ENCODE assay signal across 8 cellular contexts in the genomic region with DNA sequence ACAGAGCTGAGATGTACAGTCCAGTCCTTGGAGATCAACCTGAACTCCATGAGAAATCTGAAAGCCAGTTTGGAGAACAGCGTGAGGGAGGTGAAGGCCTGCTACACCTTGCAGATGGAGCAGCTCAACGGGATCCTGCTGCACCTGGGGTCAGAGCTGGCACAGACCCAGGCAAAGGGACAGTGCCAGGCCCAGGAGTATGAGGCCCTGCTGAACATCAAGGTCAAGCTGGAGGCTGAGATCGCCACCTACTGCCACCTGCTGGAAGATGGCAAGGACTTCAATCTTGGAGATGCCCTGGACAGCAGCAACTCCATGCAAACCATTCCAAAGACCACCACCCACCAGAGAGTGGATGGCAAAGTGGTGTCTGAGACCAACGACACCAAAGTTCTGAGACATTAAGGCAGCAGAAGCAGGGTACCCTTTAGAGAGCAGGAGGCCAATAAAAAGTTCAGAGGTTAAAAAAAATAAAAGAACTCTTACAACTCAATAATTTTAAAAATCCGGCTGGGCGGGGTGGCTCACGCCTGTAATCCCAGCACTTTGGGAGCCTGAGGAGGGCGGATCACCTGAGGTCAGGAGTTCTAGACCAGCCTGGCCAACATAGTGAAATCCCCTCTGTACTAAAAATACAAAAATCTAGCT.
A peak's percentile ranks its signal among the peaks of the same experiment; 100 is the strongest.
DNase-seq lines count a peak whose midpoint lies in the region; ATAC-seq, FAIRE-seq and TF ChIP-seq lines count a peak whose summit lies in the region.

No MANE protein-coding gene starts in this region.

- H3K36me3 Mint-ChIP-seq in T-helper 2 cell treated with Interferon-gamma antibody and Interleukin-4, amounts not matched to agents 5 μg/mL and 100 μg/mL, for 36 hours (ENCODE audit: low read depth) = no peaks in the 10 kb centered on the region
- peaks cover 6% of the 10 kb centered on the region for H3K36me3 Mint-ChIP-seq in MCF 10A (ENCODE audit: insufficient read depth, unreplicated experiment)

- peak; percentile 13; the same call in 1 of the 3 replicates for TF ChIP-seq CTCF in A549 (IDR thresholded peaks at IDR 0.05)
- TF ChIP-seq CTCF in GM13976 (IDR thresholded peaks at IDR 0.05; ENCODE audit: borderline replicate concordance, control extremely low read depth, extremely low read depth, insufficient read depth, missing control alignments) = peak; percentile 38
- TF ChIP-seq CTCF in MCF 10A (IDR thresholded peaks at IDR 0.05; ENCODE audit: unreplicated experiment) = peak; percentile 70

- peak in 1 of 2 experiments; percentile 38; a peak in 2 of 5 replicates for TF ChIP-seq RAD21 in A549 (conservative IDR thresholded peaks at IDR 0.05 in 1 of 2, IDR thresholded peaks at IDR 0.05 in 1 of 2)

- in situ Hi-C loops in GM13976 (cut with MboI; ENCODE audit: low sequenced_read_pairs, unreplicated experiment) = no loop called here

- H3K27me3 Mint-ChIP-seq in T-helper 2 cell treated with Interferon-gamma antibody and Interleukin-4, amounts not matched to agents 5 μg/mL and 100 μg/mL, for 36 hours (ENCODE audit: low read depth) = peaks cover 7% of the 10 kb centered on the region
- H3K27me3 Mint-ChIP-seq in MCF 10A (ENCODE audit: insufficient read depth, unreplicated experiment) = no peaks in the 10 kb centered on the region

- no peaks in the 10 kb centered on the region for H3K4me1 ChIP-seq in A549

- CTCF ChIA-PET in A549 (lab: Yijun Ruan, JAX) = interaction anchor here (0.8 kb wide), 1 partner anchor 32 kb away, joined by 4 read pairs; no protein-coding TSS in a partner anchor
- CTCF ChIA-PET in MCF 10A (lab: Yijun Ruan, JAX) = interaction anchor here (0.5 to 1.6 kb wide), 13 partner anchors 11 to 485 kb away, joined by 3 to 6 read pairs (median 3); no protein-coding TSS in a partner anchor

- no TSS peak for BruUV-seq in MCF 10A (replicated peaks; lab: Mats Ljungman, UMichigan)

- DNase-seq in A549 (ENCODE audit: low read depth in 1 of 2, low spot score in 1 of 2) (peak in 1 of 2 experiments; percentile 46), GM13976 (ENCODE audit: low spot score) (no peak), MCF 10A (ENCODE audit: unreplicated experiment) (peak; percentile 68), myocyte (ENCODE audit: low read depth) (peak; percentile 62), ureter (ENCODE audit: low spot score) (peak; percentile 57), germinal center (ENCODE audit: low spot score) (no peak)
- peak; percentile 18 for DNase-seq in T-helper 2 cell treated with Interferon-gamma antibody and Interleukin-4, amounts not matched to agents 5 μg/mL and 100 μg/mL, for 36 hours (ENCODE audit: low spot score)

- TF ChIP-seq POLR2A in A549 (IDR thresholded peaks at IDR 0.05; ENCODE audit: low read length) = no peak

- H3K27ac Mint-ChIP-seq in T-helper 2 cell treated with Interferon-gamma antibody and Interleukin-4, amounts not matched to agents 5 μg/mL and 100 μg/mL, for 36 hours = no peak overlapping the region
- no peak overlapping the region for H3K27ac Mint-ChIP-seq in MCF 10A (ENCODE audit: low read depth, unreplicated experiment)

- intact Hi-C loops in MCF 10A (cut with micrococcal nuclease) = loop anchor here (5.0 kb wide), 1 partner anchor 206 kb away; no protein-coding TSS in a partner anchor

- H3K27ac ChIP-seq in A549 = no peak overlapping the region

- no peaks in the 10 kb centered on the region for H3K4me1 Mint-ChIP-seq in T-helper 2 cell treated with Interferon-gamma antibody and Interleukin-4, amounts not matched to agents 5 μg/mL and 100 μg/mL, for 36 hours (ENCODE audit: low read depth)
- peaks cover 12% of the 10 kb centered on the region for H3K4me1 Mint-ChIP-seq in MCF 10A (ENCODE audit: insufficient read depth, unreplicated experiment)

- no peak for ATAC-seq in A549
- ATAC-seq in GM18867 (IDR thresholded peaks at IDR 0.05; ENCODE audit: unreplicated experiment) = no peak

- no peak for FAIRE-seq in A549 (lab: Jason Lieb, UNC)

- POLR2A ChIA-PET in A549 (lab: Yijun Ruan, JAX) = no interaction called here
- POLR2A ChIA-PET in MCF 10A (lab: Yijun Ruan, JAX) = no interaction called here

- H3K4me3 Mint-ChIP-seq in T-helper 2 cell treated with Interferon-gamma antibody and Interleukin-4, amounts not matched to agents 5 μg/mL and 100 μg/mL, for 36 hours = no peak overlapping the region
- H3K4me3 Mint-ChIP-seq in MCF 10A (ENCODE audit: unreplicated experiment) = no peak overlapping the region

- no peak overlapping the region for H3K4me3 ChIP-seq in A549

- 37% methylated on average over 8 of the region's 8 CpGs for WGBS in A549 (ENCODE audit: missing lambda C conversion rate)

- H3K9me3 ChIP-seq in A549 = peaks cover 9% of the 10 kb centered on the region; the same call in 1 of the 3 replicates

- no peaks in the 10 kb centered on the region for H3K9me3 Mint-ChIP-seq in T-helper 2 cell treated with Interferon-gamma antibody and Interleukin-4, amounts not matched to agents 5 μg/mL and 100 μg/mL, for 36 hours
- no peaks in the 10 kb centered on the region for H3K9me3 Mint-ChIP-seq in MCF 10A (ENCODE audit: unreplicated experiment)

- H3K4me2 ChIP-seq in A549 = no peak overlapping the region

- no peak for TF ChIP-seq EP300 in A549 (IDR thresholded peaks at IDR 0.05)

TF ChIP-seq in A549, 52 proteins besides CTCF, POLR2A, EP300 and RAD21:
- TF ChIP-seq HEYL (CRISPR knock-in tag; IDR thresholded peaks at IDR 0.05) (no peak), SMC3 (IDR thresholded peaks at IDR 0.05) (0 out of 3 replicates have a peak, but pooled peaks have one; percentile 18)

Comparison
In these comparisons a context has a peak if more than half of its experiments do, and no peak if none do; other contexts are left out.
1. DNase-seq: peak in T-helper 2 cell treated with Interferon-gamma antibody and Interleukin-4, amounts not matched to agents 5 μg/mL and 100 μg/mL, for 36 hours (single experiment), MCF 10A (single experiment), myocyte (single experiment) and ureter (single experiment); none in GM13976 (single experiment) and germinal center (single experiment).
2. CTCF ChIP-seq: peak in every context shown above with its lines; median percentile 70 in MCF 10A; 38 in GM13976; 13 in A549.